In genomic region chr4:94665500-94666398, GRCh38 we compare ENCODE assay signal across 2 cellular contexts.
TF ChIP-seq lines count a peak whose summit lies in the region.

No MANE protein-coding gene starts in this region.

TF ChIP-seq in A549, 52 proteins besides CTCF, POLR2A, EP300 and RAD21 (continued from another document and continues in another):
- TF ChIP-seq FOSL2 (IDR thresholded peaks at IDR 0.05) = 0 out of 2 replicates have a peak, but pooled peaks have one; percentile 10
- TF ChIP-seq FOSL2 (CRISPR knock-in tag; IDR thresholded peaks at IDR 0.05) = peak; percentile 70
- TF ChIP-seq TFCP2L1 (CRISPR knock-in tag; IDR thresholded peaks at IDR 0.05) = no peak
- no peak for TF ChIP-seq BHLHE40 (IDR thresholded peaks at IDR 0.05; ENCODE audit: low read depth, low read length)
- TF ChIP-seq SREBF2 (IDR thresholded peaks at IDR 0.05) = no peak
- TF ChIP-seq KDM5A (IDR thresholded peaks at IDR 0.05) = no peak
- TF ChIP-seq NR3C1 (IDR thresholded peaks at IDR 0.05) = no peak
- peak; percentile 64; the same call in 1 of the 2 replicates for TF ChIP-seq FOXS1 (CRISPR knock-in tag; IDR thresholded peaks at IDR 0.05)
- no peak for TF ChIP-seq RFX5 (IDR thresholded peaks at IDR 0.05)
- TF ChIP-seq ZNF302 (CRISPR knock-in tag; IDR thresholded peaks at IDR 0.05) = no peak
- 0 out of 2 replicates have a peak, but pooled peaks have one; percentile 56 for TF ChIP-seq HOXB13 (CRISPR knock-in tag; IDR thresholded peaks at IDR 0.05; ENCODE audit: low read depth)
- TF ChIP-seq, protein P1, sequence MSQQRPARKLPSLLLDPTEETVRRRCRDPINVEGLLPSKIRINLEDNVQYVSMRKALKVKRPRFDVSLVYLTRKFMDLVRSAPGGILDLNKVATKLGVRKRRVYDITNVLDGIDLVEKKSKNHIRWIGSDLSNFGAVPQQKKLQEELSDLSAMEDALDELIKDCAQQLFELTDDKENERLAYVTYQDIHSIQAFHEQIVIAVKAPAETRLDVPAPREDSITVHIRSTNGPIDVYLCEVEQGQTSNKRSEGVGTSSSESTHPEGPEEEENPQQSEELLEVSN (IDR thresholded peaks at IDR 0.05; ENCODE audit: borderline replicate concordance, low read depth) = no peak
- TF ChIP-seq ESRRA (IDR thresholded peaks at IDR 0.05; ENCODE audit: borderline replicate concordance, low read length) = no peak
- no peak for TF ChIP-seq MYC (IDR thresholded peaks at IDR 0.05; ENCODE audit: borderline replicate concordance, low read length)
- TF ChIP-seq HDAC2 (IDR thresholded peaks at IDR 0.05) = no peak
- peak; percentile 90; the same call in 2 of the 3 replicates for TF ChIP-seq BCL3 (IDR thresholded peaks at IDR 0.05)
- TF ChIP-seq RARB (CRISPR knock-in tag; IDR thresholded peaks at IDR 0.05) = peak; percentile 93
- TF ChIP-seq ELK1 (IDR thresholded peaks at IDR 0.05; ENCODE audit: low read depth, low read length) = no peak
- no peak for TF ChIP-seq NFE2L2 (conservative IDR thresholded peaks at IDR 0.05; ENCODE audit: low read length)
- TF ChIP-seq CHD4 (IDR thresholded peaks at IDR 0.05; ENCODE audit: borderline replicate concordance) = no peak
- no peak for TF ChIP-seq NPAS2 (CRISPR knock-in tag; IDR thresholded peaks at IDR 0.05; ENCODE audit: borderline replicate concordance)
- peak; percentile 99 for TF ChIP-seq GATA3 (IDR thresholded peaks at IDR 0.05; ENCODE audit: borderline replicate concordance)
- no peak for TF ChIP-seq PHF8 (IDR thresholded peaks at IDR 0.05; ENCODE audit: borderline replicate concordance, low read depth)
- no peak for TF ChIP-seq EHF (CRISPR knock-in tag; IDR thresholded peaks at IDR 0.05)
- TF ChIP-seq, protein P2, sequence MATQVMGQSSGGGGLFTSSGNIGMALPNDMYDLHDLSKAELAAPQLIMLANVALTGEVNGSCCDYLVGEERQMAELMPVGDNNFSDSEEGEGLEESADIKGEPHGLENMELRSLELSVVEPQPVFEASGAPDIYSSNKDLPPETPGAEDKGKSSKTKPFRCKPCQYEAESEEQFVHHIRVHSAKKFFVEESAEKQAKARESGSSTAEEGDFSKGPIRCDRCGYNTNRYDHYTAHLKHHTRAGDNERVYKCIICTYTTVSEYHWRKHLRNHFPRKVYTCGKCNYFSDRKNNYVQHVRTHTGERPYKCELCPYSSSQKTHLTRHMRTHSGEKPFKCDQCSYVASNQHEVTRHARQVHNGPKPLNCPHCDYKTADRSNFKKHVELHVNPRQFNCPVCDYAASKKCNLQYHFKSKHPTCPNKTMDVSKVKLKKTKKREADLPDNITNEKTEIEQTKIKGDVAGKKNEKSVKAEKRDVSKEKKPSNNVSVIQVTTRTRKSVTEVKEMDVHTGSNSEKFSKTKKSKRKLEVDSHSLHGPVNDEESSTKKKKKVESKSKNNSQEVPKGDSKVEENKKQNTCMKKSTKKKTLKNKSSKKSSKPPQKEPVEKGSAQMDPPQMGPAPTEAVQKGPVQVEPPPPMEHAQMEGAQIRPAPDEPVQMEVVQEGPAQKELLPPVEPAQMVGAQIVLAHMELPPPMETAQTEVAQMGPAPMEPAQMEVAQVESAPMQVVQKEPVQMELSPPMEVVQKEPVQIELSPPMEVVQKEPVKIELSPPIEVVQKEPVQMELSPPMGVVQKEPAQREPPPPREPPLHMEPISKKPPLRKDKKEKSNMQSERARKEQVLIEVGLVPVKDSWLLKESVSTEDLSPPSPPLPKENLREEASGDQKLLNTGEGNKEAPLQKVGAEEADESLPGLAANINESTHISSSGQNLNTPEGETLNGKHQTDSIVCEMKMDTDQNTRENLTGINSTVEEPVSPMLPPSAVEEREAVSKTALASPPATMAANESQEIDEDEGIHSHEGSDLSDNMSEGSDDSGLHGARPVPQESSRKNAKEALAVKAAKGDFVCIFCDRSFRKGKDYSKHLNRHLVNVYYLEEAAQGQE (IDR thresholded peaks at IDR 0.05) = no peak
- peak; percentile 78 to 96 for TF ChIP-seq CEBPB (IDR thresholded peaks at IDR 0.05)
- no peak for TF ChIP-seq EHMT2 (IDR thresholded peaks at IDR 0.05; ENCODE audit: low read depth)
- TF ChIP-seq HMGXB4 (CRISPR knock-in tag; IDR thresholded peaks at IDR 0.05; ENCODE audit: borderline replicate concordance) = no peak
- TF ChIP-seq JUNB (IDR thresholded peaks at IDR 0.05) = peak; percentile 83; the same call in 1 of the 2 replicates

TF ChIP-seq in HEK293, 187 proteins besides CTCF, POLR2A, EP300 and RAD21 (continued from another document):
- TF ChIP-seq, protein P3, sequence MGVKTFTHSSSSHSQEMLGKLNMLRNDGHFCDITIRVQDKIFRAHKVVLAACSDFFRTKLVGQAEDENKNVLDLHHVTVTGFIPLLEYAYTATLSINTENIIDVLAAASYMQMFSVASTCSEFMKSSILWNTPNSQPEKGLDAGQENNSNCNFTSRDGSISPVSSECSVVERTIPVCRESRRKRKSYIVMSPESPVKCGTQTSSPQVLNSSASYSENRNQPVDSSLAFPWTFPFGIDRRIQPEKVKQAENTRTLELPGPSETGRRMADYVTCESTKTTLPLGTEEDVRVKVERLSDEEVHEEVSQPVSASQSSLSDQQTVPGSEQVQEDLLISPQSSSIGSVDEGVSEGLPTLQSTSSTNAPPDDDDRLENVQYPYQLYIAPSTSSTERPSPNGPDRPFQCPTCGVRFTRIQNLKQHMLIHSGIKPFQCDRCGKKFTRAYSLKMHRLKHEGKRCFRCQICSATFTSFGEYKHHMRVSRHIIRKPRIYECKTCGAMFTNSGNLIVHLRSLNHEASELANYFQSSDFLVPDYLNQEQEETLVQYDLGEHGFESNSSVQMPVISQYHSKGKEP (tag by site-specific recombination; IDR thresholded peaks at IDR 0.05) = 0 out of 2 replicates have a peak, but pooled peaks have one; percentile 32
- TF ChIP-seq PBX3 (CRISPR knock-in tag; IDR thresholded peaks at IDR 0.05) = no peak
- TF ChIP-seq ZNF121 (tag by site-specific recombination; IDR thresholded peaks at IDR 0.05) = no peak
- peak; percentile 40; the same call in 1 of the 2 replicates for TF ChIP-seq ZNF843 (tag by site-specific recombination; IDR thresholded peaks at IDR 0.05)
- TF ChIP-seq ZNF664 (tag by site-specific recombination; IDR thresholded peaks at IDR 0.05) = 0 out of 2 replicates have a peak, but pooled peaks have one; percentile 17
- TF ChIP-seq SP7 (tag by site-specific recombination; IDR thresholded peaks at IDR 0.05) = peak; percentile 75
- TF ChIP-seq KLF7 (tag by site-specific recombination; IDR thresholded peaks at IDR 0.05; ENCODE audit: borderline replicate concordance) = no peak
- TF ChIP-seq ZNF555 (tag by site-specific recombination; conservative IDR thresholded peaks at IDR 0.05) = no peak
- peak; percentile 64 for TF ChIP-seq GLIS1 (tag by site-specific recombination; IDR thresholded peaks at IDR 0.05)
- TF ChIP-seq WT1 (tag by site-specific recombination; IDR thresholded peaks at IDR 0.05) = peak; percentile 61; the same call in 1 of the 2 replicates
